ENCODE assay signal across 8 cellular contexts in genomic region chr17:64505320-64506200, GRCh38. TPM values are rescaled to one million over a fixed set of nuclear protein-coding genes. Genes with fewer than 3 reads are reported as not detected.
A peak's percentile ranks its signal among the peaks of the same experiment; 100 is the strongest.
DNase-seq lines count a peak whose midpoint lies in the region; ATAC-seq and TF ChIP-seq lines count a peak whose summit lies in the region.

No MANE protein-coding gene starts in this region.

- peak; percentile 53 for DNase-seq in DMS79 (lab: John Stamatoyannopoulos, UW)
- peak; percentile 79 for DNase-seq in NCI-H345 treated with DMSO at 0.1 percent for 48 hours (lab: John Stamatoyannopoulos, UW; ENCODE audit: unreplicated experiment)
- peak; percentile 81 for DNase-seq in activated CD4-positive, alpha-beta T cell treated with anti-CD3 and anti-CD28 coated beads for 1 hour
- peak; percentile 28 to 48 for DNase-seq in cerebellar nuclear complex (lab: John Stamatoyannopoulos, UW)
- DNase-seq in kidney epithelial cell (ENCODE audit: low read depth), result no peak
- DNase-seq in stimulated activated CD4-positive, alpha-beta T cell treated with anti-CD3 and anti-CD28 coated beads, Interleukin-12 subunit alpha, Interleukin-12 subunit beta, amount 100 ng/mL, for 48 hours (ENCODE audit: low read depth in 2 of 3, low spot score in 1 of 3), result peak; percentile 71 to 79 (median 79)

- TF ChIP-seq CTCF in kidney epithelial cell (IDR thresholded peaks at IDR 0.05; ENCODE audit: insufficient read depth, low read length, poor library complexity, severe bottlenecking), result no peak

- no peaks in the 10 kb centered on the region for H3K27me3 ChIP-seq in kidney epithelial cell (ENCODE audit: control insufficient read depth, insufficient read depth, low read length)

- peak overlapping the region; percentile 100 for H3K4me3 ChIP-seq in kidney epithelial cell (ENCODE audit: low read depth, low read length)

- H3K36me3 ChIP-seq in kidney epithelial cell (ENCODE audit: control insufficient read depth, insufficient read depth, low read length), result peaks cover 7% of the 10 kb centered on the region

- ATAC-seq in HG02852 (IDR thresholded peaks at IDR 0.05; ENCODE audit: unreplicated experiment), result peak; percentile 27
- ATAC-seq in HG03378 (IDR thresholded peaks at IDR 0.05; ENCODE audit: unreplicated experiment), result no peak

RNA-seq across cellular contexts. Expression of gene DDX5, which starts 0.5 kb away (rescaled TPM):
- 614 and 1,044 TPM in 2 replicates for total RNA-seq in kidney epithelial cell

RNA-seq across cellular contexts. Expression of gene CEP95, which starts 1.2 kb away (rescaled TPM):
- 38.6 and 39.8 TPM in 2 replicates for total RNA-seq in kidney epithelial cell

RNA-seq across cellular contexts. Expression of gene POLG2, which starts 8.7 kb away (rescaled TPM):
- total RNA-seq in kidney epithelial cell, result 6.9 and 7.6 TPM in 2 replicates

RNA-seq across cellular contexts. Expression of gene MILR1, which starts 56.6 kb away (rescaled TPM):
- total RNA-seq in kidney epithelial cell, result not detected in 2 replicates
